ENCODE assay signal across 8 cellular contexts in the genomic region with DNA sequence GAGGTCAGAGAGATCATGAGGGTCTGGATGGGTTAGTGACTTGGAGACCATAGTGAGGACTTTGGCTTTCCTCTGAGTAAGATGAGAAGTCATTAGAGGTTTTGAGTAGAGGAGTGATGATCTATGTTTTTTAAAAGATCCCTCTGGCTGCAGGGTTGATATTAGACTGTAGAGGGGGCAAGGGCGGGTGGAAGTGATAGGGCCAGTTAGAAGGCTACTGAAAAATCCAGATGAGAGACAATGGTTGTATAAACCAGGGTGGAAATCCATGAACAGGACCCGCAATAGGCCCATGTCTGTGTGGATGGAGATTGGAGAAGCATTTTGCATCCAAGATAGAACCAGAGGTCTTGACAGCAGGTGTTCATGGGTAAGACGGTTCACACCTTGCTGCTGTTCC. TPM values are rescaled to one million over a fixed set of nuclear protein-coding genes. Genes with fewer than 3 reads are reported as not detected.
DNase-seq lines count a peak whose midpoint lies in the region; ATAC-seq and TF ChIP-seq lines count a peak whose summit lies in the region.
"Had no signal": no experiment of that assay in that cellular context is flagged by ENCODE, and none has a peak within 500 bp of the region (broad histone marks: within the 10 kb centered on the region; RNA-seq: fewer than 3 reads in every experiment).

No MANE protein-coding gene starts in this region.

- H3K4me1 ChIP-seq in DOHH2 (ENCODE audit: control insufficient read depth, low read length) (peaks cover 28% of the 10 kb centered on the region), PC-3 (ENCODE audit: insufficient read depth, low read length) (no peaks in the 10 kb centered on the region), foreskin keratinocyte (no peaks in the 10 kb centered on the region)

- H3K9me3 ChIP-seq in DOHH2 (ENCODE audit: control insufficient read depth, insufficient read depth, low read length) (no peaks in the 10 kb centered on the region), PC-3 (ENCODE audit: low read length) (no peaks in the 10 kb centered on the region)

- intact Hi-C loops in PC-3 (cut with micrococcal nuclease): no loop called here

- BruUV-seq in PC-3 (replicated peaks; lab: Mats Ljungman, UMichigan): no TSS peak

- H3K4me2 ChIP-seq in DOHH2 (ENCODE audit: low read length): no peak overlapping the region
- no peak overlapping the region for H3K4me2 ChIP-seq in PC-3 (ENCODE audit: low read length)

- H3K9me2 ChIP-seq in DOHH2 (replicated peaks; ENCODE audit: control insufficient read depth, low read length) (no peaks in the 10 kb centered on the region), PC-3 (replicated peaks; ENCODE audit: low read length) (no peaks in the 10 kb centered on the region)

- DNase-seq in PC-3: no peak
- DNase-seq in foreskin keratinocyte: no peak
- no peak for DNase-seq in pons (ENCODE audit: low spot score)
- DNase-seq in effector CD4-positive, alpha-beta T cell: no peak
- DNase-seq: NCI-H2081 treated with DMSO at 0.1 percent for 48 hours had no signal

- POLR2A ChIA-PET in PC-3 (lab: Charles Lee; ENCODE audit: unreplicated experiment): no interaction called here

- H4K20me1 ChIP-seq in DOHH2 (ENCODE audit: control insufficient read depth, insufficient read depth, low read depth, low read length): no peaks in the 10 kb centered on the region
- no peaks in the 10 kb centered on the region for H4K20me1 ChIP-seq in PC-3 (ENCODE audit: low read length)

- TF ChIP-seq CTCF in DOHH2 (IDR thresholded peaks at IDR 0.05; ENCODE audit: low read depth, low read length, poor library complexity, severe bottlenecking): peak; percentile 35
- peak; percentile 40; the same call in 1 of the 2 replicates for TF ChIP-seq CTCF in PC-3 (conservative IDR thresholded peaks at IDR 0.05; ENCODE audit: low read depth, low read length)
- peak; percentile 54 for TF ChIP-seq CTCF in foreskin keratinocyte (conservative IDR thresholded peaks at IDR 0.05)

- H3K79me2 ChIP-seq in DOHH2 (ENCODE audit: control insufficient read depth, low read length) (peaks cover 36% of the 10 kb centered on the region), PC-3 (ENCODE audit: low read length) (no peaks in the 10 kb centered on the region)

- H3K27me3 ChIP-seq in DOHH2 (ENCODE audit: control insufficient read depth, low read length) (no peaks in the 10 kb centered on the region), PC-3 (ENCODE audit: low read length) (no peaks in the 10 kb centered on the region), foreskin keratinocyte (peaks cover 3% of the 10 kb centered on the region)

- ATAC-seq in PC-3 (no peak), foreskin keratinocyte (no peak), GM21717 (IDR thresholded peaks at IDR 0.05; ENCODE audit: unreplicated experiment) (no peak)

- CTCF ChIA-PET in PC-3 (lab: Charles Lee): no interaction called here

- no peak overlapping the region for H3K4me3 ChIP-seq in DOHH2 (ENCODE audit: low read length)
- no peak overlapping the region for H3K4me3 ChIP-seq in PC-3 (ENCODE audit: low read length)
- H3K4me3 ChIP-seq: SK-N-MC had no signal

- H3F3A ChIP-seq in DOHH2 (ENCODE audit: control insufficient read depth, insufficient read depth) (no peaks in the 10 kb centered on the region), PC-3 (ENCODE audit: low read length, unreplicated experiment) (no peaks in the 10 kb centered on the region)

- H2AFZ ChIP-seq in PC-3 (ENCODE audit: low read length): no peak overlapping the region

- peaks cover 93% of the 10 kb centered on the region for H3K36me3 ChIP-seq in DOHH2 (ENCODE audit: control insufficient read depth, low read length)
- no peaks in the 10 kb centered on the region for H3K36me3 ChIP-seq in PC-3 (ENCODE audit: low read depth, low read length)

- no peak overlapping the region for H3K27ac ChIP-seq in DOHH2 (ENCODE audit: low read depth, low read length)
- no peak overlapping the region for H3K27ac ChIP-seq in PC-3 (ENCODE audit: low read length)
- H3K27ac ChIP-seq in foreskin keratinocyte: no peak overlapping the region
- H3K27ac ChIP-seq: SK-N-MC had no signal

- H3K9ac ChIP-seq in PC-3 (ENCODE audit: low read length): no peak overlapping the region

RNA-seq across cellular contexts. Expression of gene ITGAL, which starts 9.8 kb away (rescaled TPM):
- total RNA-seq in PC-3 (2014; rRNA removed): not detected in 2 replicates
- total RNA-seq in foreskin keratinocyte: 0.07 TPM in 1 of 2 replicates, not detected in the other
- not detected in 2 replicates for polyA plus RNA-seq in foreskin keratinocyte

RNA-seq across cellular contexts. Expression of gene SEPHS2, which starts 36.7 kb away (rescaled TPM):
- 8.4 and 16.8 TPM in 2 replicates for total RNA-seq in PC-3 (2014; rRNA removed)
- total RNA-seq in foreskin keratinocyte: 13.7 and 16.5 TPM in 2 replicates
- 23.8 and 26.4 TPM in 2 replicates for polyA plus RNA-seq in foreskin keratinocyte

RNA-seq across cellular contexts. Expression of gene ZNF768, which starts 44.0 kb away (rescaled TPM):
- total RNA-seq in PC-3 (2014; rRNA removed): 31.2 and 46.7 TPM in 2 replicates
- total RNA-seq in foreskin keratinocyte: 29.7 and 30.2 TPM in 2 replicates
- polyA plus RNA-seq in foreskin keratinocyte: 33.3 and 35.7 TPM in 2 replicates

RNA-seq across cellular contexts. Expression of gene ZNF747, which starts 52.3 kb away (rescaled TPM):
- 7.9 and 8.9 TPM in 2 replicates for total RNA-seq in PC-3 (2014; rRNA removed)
- 4.9 and 5.2 TPM in 2 replicates for total RNA-seq in foreskin keratinocyte
- polyA plus RNA-seq in foreskin keratinocyte: 3.7 and 4.0 TPM in 2 replicates

RNA-seq across cellular contexts. Expression of gene DCTPP1, which starts 52.5 kb away (rescaled TPM):
- 63.1 and 64.1 TPM in 2 replicates for total RNA-seq in PC-3 (2014; rRNA removed)
- total RNA-seq in foreskin keratinocyte: 80.2 and 84.4 TPM in 2 replicates
- polyA plus RNA-seq in foreskin keratinocyte: 158 and 164 TPM in 2 replicates
